20 cellular contexts compared by ENCODE assay signal in genomic region chr3:54572197-54572895, GRCh38.
"Had no signal": no experiment of that assay in that cellular context is flagged by ENCODE, and none has a peak within 500 bp of the region (broad histone marks: within the 10 kb centered on the region; RNA-seq: fewer than 3 reads in every experiment).

No MANE protein-coding gene starts in this region.

- ATAC-seq: activated CD8-positive, alpha-beta T cell treated with anti-CD3 and anti-CD28 coated beads, Interleukin-2, amount 10 ng/mL, durations not matched to agents 7 days and 5 days; esophagus mucosa; mucosa of descending colon; pancreas; sciatic nerve; T-cell; upper lobe of right lung had no signal

- H3K27me3 Mint-ChIP-seq: activated CD4-positive, alpha-beta T cell treated with anti-CD3 and anti-CD28 coated beads, Interleukin-2, amount 10 ng/mL, durations not matched to agents 7 days and 5 days; activated T-cell treated with anti-CD3 and anti-CD28 coated beads, Interleukin-2, amount 50 U/mL, for 24 hours; naive B cell; T-cell had no signal

- H3K4me3 Mint-ChIP-seq: activated CD4-positive, alpha-beta T cell treated with anti-CD3 and anti-CD28 coated beads, Interleukin-2, amount 10 ng/mL, durations not matched to agents 7 days and 5 days; activated CD8-positive, alpha-beta T cell treated with anti-CD3 and anti-CD28 coated beads, Interleukin-2, amount 10 ng/mL, durations not matched to agents 7 days and 5 days; activated T-cell treated with anti-CD3 and anti-CD28 coated beads, Interleukin-2, amount 50 U/mL, for 24 hours; naive B cell; T-cell had no signal

- H3K4me1 ChIP-seq: left ventricle myocardium inferior, pancreas, spleen, upper lobe of right lung had no signal

- H3K4me3 ChIP-seq: coronary artery, left ventricle myocardium inferior, mucosa of descending colon, pancreas, spleen, upper lobe of right lung had no signal

- H3K36me3 Mint-ChIP-seq: naive B cell, T-cell had no signal

- H3K4me1 Mint-ChIP-seq: activated CD4-positive, alpha-beta T cell treated with anti-CD3 and anti-CD28 coated beads, Interleukin-2, amount 10 ng/mL, durations not matched to agents 7 days and 5 days; naive B cell; T-cell had no signal

- H3K9me3 Mint-ChIP-seq: activated CD4-positive, alpha-beta T cell treated with anti-CD3 and anti-CD28 coated beads, Interleukin-2, amount 10 ng/mL, durations not matched to agents 7 days and 5 days; activated T-helper 2 cell treated with anti-CD3 and anti-CD28 coated beads, Interferon-gamma antibody, Interleukin-2, Interleukin-4, amounts not matched to agents 10 μg/mL and 5 μg/mL and 100 μg/mL, durations not matched to agents 14 hours and 24 hours and 36 hours; T-cell had no signal

- H3K9me3 ChIP-seq: left ventricle myocardium inferior, mucosa of descending colon, pancreas, spleen, upper lobe of right lung had no signal

- H3K27me3 ChIP-seq: brain microvascular endothelial cell, pancreas, spleen, upper lobe of right lung had no signal

- H3K27ac Mint-ChIP-seq: activated CD4-positive, alpha-beta T cell treated with anti-CD3 and anti-CD28 coated beads, Interleukin-2, amount 10 ng/mL, durations not matched to agents 7 days and 5 days; activated CD8-positive, alpha-beta T cell treated with anti-CD3 and anti-CD28 coated beads, Interleukin-2, amount 10 ng/mL, durations not matched to agents 7 days and 5 days; activated T-cell treated with anti-CD3 and anti-CD28 coated beads, Interleukin-2, amount 50 U/mL, for 24 hours; activated T-helper 2 cell treated with anti-CD3 and anti-CD28 coated beads, Interferon-gamma antibody, Interleukin-2, Interleukin-4, amounts not matched to agents 10 μg/mL and 5 μg/mL and 100 μg/mL, durations not matched to agents 14 hours and 24 hours and 36 hours; naive B cell; T-cell had no signal

- H3K27ac ChIP-seq: brain microvascular endothelial cell, coronary artery, left ventricle myocardium inferior, pancreas, spleen, upper lobe of right lung had no signal

- DNase-seq: activated CD4-positive, alpha-beta T cell treated with anti-CD3 and anti-CD28 coated beads, Interleukin-2, amount 10 ng/mL, durations not matched to agents 7 days and 5 days; activated CD8-positive, alpha-beta T cell treated with anti-CD3 and anti-CD28 coated beads, Interleukin-2, amount 10 ng/mL, durations not matched to agents 7 days and 5 days; activated naive CD4-positive, alpha-beta T cell treated with Interleukin-2 at 50 U/mL for 16 hours; activated T-cell treated with anti-CD3 and anti-CD28 coated beads, Interleukin-2, amount 50 U/mL, for 24 hours; brain microvascular endothelial cell; hippocampal formation; islet precursor cell; left ventricle myocardium inferior; mesenchymal stem cell; mucosa of descending colon; naive B cell; pancreas; spleen; stimulated activated naive CD4-positive, alpha-beta T cell; T-cell; upper lobe of right lung had no signal

- H3K36me3 ChIP-seq: brain microvascular endothelial cell, left ventricle myocardium inferior, pancreas, spleen, upper lobe of right lung had no signal
